ENCODE assay signal across 5 cellular contexts in genomic region chr14:20572382-20572990, GRCh38. TPM values are rescaled to one million over a fixed set of nuclear protein-coding genes. Genes with fewer than 3 reads are reported as not detected.
"Had no signal": no experiment of that assay in that cellular context is flagged by ENCODE, and none has a peak within 500 bp of the region (broad histone marks: within the 10 kb centered on the region; RNA-seq: fewer than 3 reads in every experiment).

No MANE protein-coding gene starts in this region.

RNA-seq across cellular contexts. Expression of gene RNASE9, which starts 11.6 kb away (rescaled TPM):
- total RNA-seq: M059J, OCI-LY7, PC-3, SK-MEL-5 had no signal
- polyA plus RNA-seq: SK-N-SH had no signal

RNA-seq across cellular contexts. Expression of gene RNASE11, which starts 15.3 kb away (rescaled TPM):
- total RNA-seq: M059J, OCI-LY7, PC-3 had no signal
- polyA plus RNA-seq: SK-N-SH had no signal

RNA-seq across cellular contexts. Expression of gene RNASE12, which starts 18.7 kb away (rescaled TPM):
- total RNA-seq: M059J, OCI-LY7, PC-3, SK-MEL-5 had no signal
- polyA plus RNA-seq: SK-N-SH had no signal
